Comparison of ENCODE assay signal across 24 cellular contexts in genomic region chr3:121231872-121232271, GRCh38.
"Had no signal": no experiment of that assay in that cellular context is flagged by ENCODE, and none has a peak within 500 bp of the region (broad histone marks: within the 10 kb centered on the region; RNA-seq: fewer than 3 reads in every experiment).

No MANE protein-coding gene starts in this region.

- H3K4me1 ChIP-seq: left ventricle myocardium inferior, suprapubic skin, tibial nerve had no signal

- H3K79me2 ChIP-seq: hepatocyte had no signal

- ATAC-seq: activated T-cell treated with anti-CD3 and anti-CD28 coated beads, Interleukin-2, amount 50 U/mL, for 72 hours; naive thymus-derived CD4-positive, alpha-beta T cell; sciatic nerve had no signal

- DNase-seq: activated CD4-positive, alpha-beta memory T cell treated with anti-CD3 and anti-CD28 coated beads, Interleukin-2, amount 10 ng/mL, durations not matched to agents 7 days and 5 days; activated CD4-positive, alpha-beta T cell treated with anti-CD3 and anti-CD28 coated beads, Interleukin-2, amount 10 ng/mL, durations not matched to agents 24 days and 14 days; activated effector memory CD4-positive, alpha-beta T cell treated with Interleukin-2 at 50 U/mL for 16 hours; activated naive CD4-positive, alpha-beta T cell treated with anti-CD3 and anti-CD28 coated beads, Interleukin-2, amount 10 ng/mL, durations not matched to agents 7 days and 5 days; activated T-cell treated with anti-CD3 and anti-CD28 coated beads, Interleukin-2, amount 50 U/mL, for 72 hours; amygdala; central memory CD4-positive, alpha-beta T cell; effector memory CD4-positive, alpha-beta T cell; foreskin melanocyte; glutamatergic neuron; immature natural killer cell; left ventricle myocardium inferior; naive thymus-derived CD4-positive, alpha-beta T cell; occipital lobe; posterior cingulate gyrus; small intestine; stimulated activated CD4-positive, alpha-beta T cell treated with anti-CD3 and anti-CD28 coated beads, Interleukin-2, amount 100 ng/mL, for 24 hours; stomach; T1000 had no signal

- H3K4me3 ChIP-seq: body of pancreas, hepatocyte, left ventricle myocardium inferior, stomach, suprapubic skin, tibial nerve had no signal

- H3K36me3 ChIP-seq: left ventricle myocardium inferior, stomach, suprapubic skin, tibial nerve had no signal

- H2AFZ ChIP-seq: hepatocyte had no signal

- H3K27me3 ChIP-seq: body of pancreas, hepatocyte, stomach, suprapubic skin, tibial nerve had no signal

- H3K4me2 ChIP-seq: hepatocyte had no signal

- H3K27ac ChIP-seq: hepatocyte, left ventricle myocardium inferior, stomach, suprapubic skin, tibial nerve had no signal
